In genomic region chr1:155975375-155976061, GRCh38 we compare ENCODE assay signal across 8 cellular contexts. TPM values are rescaled to one million over a fixed set of nuclear protein-coding genes. Genes with fewer than 3 reads are reported as not detected.
DNase-seq lines count a peak whose midpoint lies in the region; ATAC-seq and TF ChIP-seq lines count a peak whose summit lies in the region.

No MANE protein-coding gene starts in this region.

- ATAC-seq in body of pancreas, result no peak
- ATAC-seq in HG03095 (IDR thresholded peaks at IDR 0.05; ENCODE audit: unreplicated experiment), result no peak
- ATAC-seq in HG03469 (IDR thresholded peaks at IDR 0.05; ENCODE audit: unreplicated experiment), result no peak

- TF ChIP-seq CTCF in AG04450 (IDR thresholded peaks at IDR 0.05; ENCODE audit: low read depth, low read length) (no peak), body of pancreas (IDR thresholded peaks at IDR 0.05) (no peak)

- peaks cover 52% of the 10 kb centered on the region for H3K4me1 ChIP-seq in HUES64 (ENCODE audit: insufficient read depth, low read length)
- peaks cover 64% of the 10 kb centered on the region for H3K4me1 ChIP-seq in body of pancreas
- H3K4me1 ChIP-seq in mucosa of stomach (ENCODE audit: control insufficient read depth, insufficient read depth, low read length), result peaks cover 62% of the 10 kb centered on the region

- intact Hi-C loops in body of pancreas (cut with DNase I), result no loop called here

- POLR2A ChIA-PET in AG04450 (lab: Yijun Ruan, JAX), result interaction anchor here (0.6 to 2.0 kb wide), 4 partner anchors 8 to 37 kb away, joined by 3 to 11 read pairs (median 6); no protein-coding TSS in a partner anchor

- 31% methylated on average over 4 of the region's 4 CpGs for WGBS in HUES64
- 29 to 46% methylated on average over 4 of the region's 4 CpGs for WGBS in body of pancreas, 2 donors

- H3K27me3 ChIP-seq in AG04450 (ENCODE audit: control insufficient read depth, insufficient read depth, low read length), result no peaks in the 10 kb centered on the region
- H3K27me3 ChIP-seq in HUES64 (ENCODE audit: insufficient read depth, low read length), result no peaks in the 10 kb centered on the region
- H3K27me3 ChIP-seq in body of pancreas, result no peaks in the 10 kb centered on the region
- H3K27me3 ChIP-seq in mucosa of stomach (ENCODE audit: control insufficient read depth, insufficient read depth, low read length), result no peaks in the 10 kb centered on the region

- H3K9me3 ChIP-seq in AG04450 (ENCODE audit: control insufficient read depth, insufficient read depth, low read length) (peaks cover 3% of the 10 kb centered on the region; the same call in 1 of the 2 replicates), HUES64 (ENCODE audit: insufficient read depth, low read depth, low read length) (no peaks in the 10 kb centered on the region), body of pancreas (no peaks in the 10 kb centered on the region), mucosa of stomach (ENCODE audit: control insufficient read depth, low read length) (no peaks in the 10 kb centered on the region)

- H3K4me3 ChIP-seq in AG04450 (ENCODE audit: low read depth, low read length) (peak overlapping the region; percentile 85), HUES64 (ENCODE audit: low read length) (peak overlapping the region; percentile 81), body of pancreas (no peak overlapping the region), mucosa of stomach (ENCODE audit: low read length) (no peak overlapping the region)

- H3K9ac ChIP-seq in HUES64 (ENCODE audit: low read depth, low read length) (peak overlapping the region; percentile 49), mucosa of stomach (ENCODE audit: low read length) (peak overlapping the region; percentile 81)

- H3K36me3 ChIP-seq in HUES64 (ENCODE audit: insufficient read depth, low read length) (0 out of 2 replicates have a peak, but pooled peaks cover 3% of the 10 kb centered on the region), body of pancreas (replicated peaks in 1 of 2; ENCODE audit: insufficient read depth in 1 of 2, low read depth in 2 of 2) (no peaks in the 10 kb centered on the region), mucosa of stomach (ENCODE audit: control insufficient read depth, insufficient read depth, low read length) (peaks cover 4% of the 10 kb centered on the region)

- CTCF ChIA-PET in AG04450 (lab: Charles Lee), result interaction anchor here (1.0 to 1.3 kb wide), 2 partner anchors 91 to 803 kb away, joined by 3 read pairs; partner anchors contain the start of gene KRTCAP2

- TF ChIP-seq POLR2A in body of pancreas (IDR thresholded peaks at IDR 0.05), result no peak

- peak overlapping the region; percentile 39 for H3K27ac ChIP-seq in AG04450 (ENCODE audit: low read depth, low read length)
- peak overlapping the region; percentile 22 for H3K27ac ChIP-seq in HUES64 (ENCODE audit: low read depth, low read length)
- H3K27ac ChIP-seq in body of pancreas, result peak overlapping the region in 3 of 4 donors; percentile 85 to 92 (median 86)

- DNase-seq in AG04450 (ENCODE audit: low read depth, low spot score), result no peak
- no peak for DNase-seq in body of pancreas
- DNase-seq in occipital lobe (lab: John Stamatoyannopoulos, UW), result no peak
- no peak for DNase-seq in COLO829 (ENCODE audit: low spot score)

RNA-seq across cellular contexts. Expression of gene ARHGEF2, which starts 2.8 kb away (rescaled TPM):
- polyA plus RNA-seq in AG04450 (2011; rRNA removed), result 121 and 128 TPM in 2 replicates
- polyA minus RNA-seq in AG04450 (2011; rRNA and poly(A)+ RNA removed), result 142 and 172 TPM in 2 replicates
- polyA plus RNA-seq in HUES64 (2013, experiment 1 of 2), result 43.1 TPM
- polyA plus RNA-seq in HUES64 (2013, experiment 2 of 2), result 43.6 TPM
- total RNA-seq in body of pancreas (10 to 100 TPM; 31.9 to 32.6 TPM), occipital lobe (129 TPM)

RNA-seq across cellular contexts. Expression of gene RXFP4, which starts 34.1 kb away (rescaled TPM):
- polyA plus RNA-seq in AG04450 (2011; rRNA removed), result not detected in 2 replicates
- not detected in 2 replicates for polyA minus RNA-seq in AG04450 (2011; rRNA and poly(A)+ RNA removed)
- polyA plus RNA-seq in HUES64 (2013, experiment 1 of 2), result not detected
- not detected for polyA plus RNA-seq in HUES64 (2013, experiment 2 of 2)
- total RNA-seq in body of pancreas (under 1 TPM in 1 of 2 donors, not detected in 1; 0.26 TPM), occipital lobe (not detected)

RNA-seq across cellular contexts. Expression of gene KHDC4, which starts 41.3 kb away (rescaled TPM):
- polyA plus RNA-seq in AG04450 (2011; rRNA removed), result 34.9 and 39.0 TPM in 2 replicates
- 47.4 and 53.0 TPM in 2 replicates for polyA minus RNA-seq in AG04450 (2011; rRNA and poly(A)+ RNA removed)
- polyA plus RNA-seq in HUES64 (2013, experiment 1 of 2), result 28.1 TPM
- polyA plus RNA-seq in HUES64 (2013, experiment 2 of 2), result 29.2 TPM
- 10 to 100 TPM; 32.7 to 40.5 TPM for total RNA-seq in body of pancreas
- 37.6 TPM for total RNA-seq in occipital lobe

RNA-seq across cellular contexts. Expression of gene SSR2, which starts 45.2 kb away (rescaled TPM):
- 867 and 961 TPM in 2 replicates for polyA plus RNA-seq in AG04450 (2011; rRNA removed)
- polyA minus RNA-seq in AG04450 (2011; rRNA and poly(A)+ RNA removed), result 384 and 431 TPM in 2 replicates
- 191 TPM for polyA plus RNA-seq in HUES64 (2013, experiment 1 of 2)
- 190 TPM for polyA plus RNA-seq in HUES64 (2013, experiment 2 of 2)
- total RNA-seq in body of pancreas (100 to 1,000 TPM; 179 to 291 TPM), occipital lobe (193 TPM)

Comparison
In these comparisons a context has a peak if more than half of its experiments do, and no peak if none do; other contexts are left out.
1. H3K27ac ChIP-seq: peak in every context shown above with its lines; median percentile 86 in body of pancreas; 39 in AG04450; 22 in HUES64.
2. H3K4me3 ChIP-seq: peak in AG04450 (single experiment) and HUES64 (single experiment); none in body of pancreas (0 of 2) and mucosa of stomach (single experiment).